ENCODE assay signal across 8 cellular contexts in genomic region chr2:43224131-43224570, GRCh38. TPM values are rescaled to one million over a fixed set of nuclear protein-coding genes. Genes with fewer than 3 reads are reported as not detected.
DNase-seq lines count a peak whose midpoint lies in the region; ATAC-seq and TF ChIP-seq lines count a peak whose summit lies in the region.

No MANE protein-coding gene starts in this region.

- DNase-seq in GM23248 (peak; percentile 80), SK-N-DZ (ENCODE audit: low spot score) (peak; percentile 65), heart left ventricle (peak; percentile 74 to 89 (median 78)), progenitor cell of endocrine pancreas (ENCODE audit: low spot score, unreplicated experiment) (peak; percentile 49), ureter (ENCODE audit: low spot score) (peak; percentile 82), NCI-H524 (lab: John Stamatoyannopoulos, UW) (no peak)

- H3K4me1 ChIP-seq in GM23248 (ENCODE audit: insufficient read depth) (peaks cover 40% of the 10 kb centered on the region), heart left ventricle (peaks cover 6 to 77% (median 52%) of the 10 kb centered on the region in 12 donors)

- H2AFZ ChIP-seq in GM23248: no peak overlapping the region

- no peaks in the 10 kb centered on the region for H3K27me3 Mint-ChIP-seq in activated naive CD8-positive, alpha-beta T cell
- no peaks in the 10 kb centered on the region for H3K27me3 Mint-ChIP-seq in progenitor cell of endocrine pancreas

- H3K9me3 Mint-ChIP-seq in activated naive CD8-positive, alpha-beta T cell (ENCODE audit: low read depth): no peaks in the 10 kb centered on the region
- no peaks in the 10 kb centered on the region for H3K9me3 Mint-ChIP-seq in progenitor cell of endocrine pancreas (ENCODE audit: low read depth)

- no peak for TF ChIP-seq POLR2A in heart left ventricle (IDR thresholded peaks at IDR 0.05)

- peak overlapping the region; percentile 96 for H3K9ac ChIP-seq in GM23248

- H4K20me1 ChIP-seq in GM23248 (ENCODE audit: insufficient read depth): no peaks in the 10 kb centered on the region

- no peaks in the 10 kb centered on the region for H3K27me3 ChIP-seq in GM23248 (replicated peaks; ENCODE audit: insufficient read depth)
- no peaks in the 10 kb centered on the region for H3K27me3 ChIP-seq in heart left ventricle

- ATAC-seq in heart left ventricle: no peak
- ATAC-seq in GM18502 (IDR thresholded peaks at IDR 0.05; ENCODE audit: poor library complexity, unreplicated experiment): no peak

- H3K4me2 ChIP-seq in GM23248 (ENCODE audit: unreplicated experiment): peak overlapping the region; percentile 93

- intact Hi-C loops in heart left ventricle (cut with DNase I): loop anchor here in 6 of 10 donors (1.0 to 10.0 kb wide), 6 partner anchors 91 to 272 kb away; no protein-coding TSS in a partner anchor

- H3K4me1 Mint-ChIP-seq in activated naive CD8-positive, alpha-beta T cell (ENCODE audit: low read depth): peaks cover 55% of the 10 kb centered on the region
- peaks cover 43% of the 10 kb centered on the region for H3K4me1 Mint-ChIP-seq in progenitor cell of endocrine pancreas (ENCODE audit: low read depth)

- H3K36me3 ChIP-seq in GM23248 (ENCODE audit: low read depth): peaks cover 22% of the 10 kb centered on the region
- H3K36me3 ChIP-seq in heart left ventricle: peaks cover 0 to 40% (median 34%) of the 10 kb centered on the region in 9 donors

- WGBS in GM23248 (ENCODE audit: low coverage in 1 of 2, low lambda C conversion rate in 2 of 2, missing lambda C conversion rate in 2 of 2), 2 experiments: 1% methylated on average over 30 to 33 of the region's 41 CpGs
- 0 to 1% (median 1%) methylated on average over 20 to 41 of the region's 41 CpGs for WGBS in heart left ventricle, 4 donors

- TF ChIP-seq CTCF in heart left ventricle (IDR thresholded peaks at IDR 0.05) (peak in 11 of 12 donors; percentile 12 to 55 (median 42)), progenitor cell of endocrine pancreas (IDR thresholded peaks at IDR 0.05; ENCODE audit: unreplicated experiment) (peak; percentile 52)

- peak overlapping the region; percentile 94 for H3K4me3 Mint-ChIP-seq in activated naive CD8-positive, alpha-beta T cell
- H3K4me3 Mint-ChIP-seq in progenitor cell of endocrine pancreas (ENCODE audit: low read depth): peak overlapping the region; percentile 97

- H3K79me2 ChIP-seq in GM23248 (ENCODE audit: insufficient read depth): peaks cover 45% of the 10 kb centered on the region

- H3K9me2 ChIP-seq in GM23248 (ENCODE audit: insufficient read depth): no peaks in the 10 kb centered on the region

- H3K4me3 ChIP-seq in GM23248: peak overlapping the region; percentile 97
- H3K4me3 ChIP-seq in heart left ventricle: peak overlapping the region; percentile 65 to 97 (median 84)

- in situ Hi-C loops in GM23248 (cut with MboI): loop anchor here (10.0 kb wide), 1 partner anchor 249 kb away; no protein-coding TSS in a partner anchor

- peaks cover 8% of the 10 kb centered on the region for H3K36me3 Mint-ChIP-seq in activated naive CD8-positive, alpha-beta T cell
- peaks cover 20% of the 10 kb centered on the region for H3K36me3 Mint-ChIP-seq in progenitor cell of endocrine pancreas (ENCODE audit: insufficient read depth)

- peak overlapping the region; percentile 98 for H3K27ac Mint-ChIP-seq in activated naive CD8-positive, alpha-beta T cell
- peak overlapping the region; percentile 99 for H3K27ac Mint-ChIP-seq in progenitor cell of endocrine pancreas

- H3K9me3 ChIP-seq in GM23248 (ENCODE audit: low read depth) (no peaks in the 10 kb centered on the region), heart left ventricle (no peaks in the 10 kb centered on the region)

- H3K27ac ChIP-seq in GM23248: peak overlapping the region; percentile 93
- peak overlapping the region; percentile 96 to 99 (median 99) for H3K27ac ChIP-seq in heart left ventricle

- peaks cover 58% of the 10 kb centered on the region for H3F3A ChIP-seq in GM23248 (ENCODE audit: insufficient read depth)

RNA-seq across cellular contexts. Expression of gene ZFP36L2, which starts 2.3 kb away (rescaled TPM):
- 13.8 and 14.4 TPM in 2 replicates for total RNA-seq in GM23248 (2014; rRNA removed; shearing (Covaris generic))
- polyA plus RNA-seq in GM23248 (2016; fragmentation: Nextera tagmentation; extraction: Ambion mirVana): 71.7 and 78.2 TPM in 2 replicates
- 6.8 and 7.1 TPM in 2 replicates for polyA plus RNA-seq in SK-N-DZ (2014; cell fraction: cytosol; rRNA removed)
- polyA plus RNA-seq in SK-N-DZ (2014; cell fraction: nucleus; rRNA removed): 4.0 and 4.1 TPM in 2 replicates
- total RNA-seq in heart left ventricle: 10 to 100 TPM; 28.8 to 94.4 (median 44.9) TPM
- 10 to 100 TPM; 29.2 to 29.5 TPM for polyA plus RNA-seq in heart left ventricle
- 213 and 222 TPM in 2 replicates for total RNA-seq in progenitor cell of endocrine pancreas
- 149 TPM for total RNA-seq in ureter

Comparison
In these comparisons a context has a peak if more than half of its experiments do, and no peak if none do; other contexts are left out.
1. DNase-seq: peak in GM23248 (single experiment), SK-N-DZ (single experiment), heart left ventricle (5 of 5), progenitor cell of endocrine pancreas (single experiment) and ureter (single experiment); none in NCI-H524 (0 of 2).